Comparison of ENCODE assay signal across 14 cellular contexts in the genomic region with DNA sequence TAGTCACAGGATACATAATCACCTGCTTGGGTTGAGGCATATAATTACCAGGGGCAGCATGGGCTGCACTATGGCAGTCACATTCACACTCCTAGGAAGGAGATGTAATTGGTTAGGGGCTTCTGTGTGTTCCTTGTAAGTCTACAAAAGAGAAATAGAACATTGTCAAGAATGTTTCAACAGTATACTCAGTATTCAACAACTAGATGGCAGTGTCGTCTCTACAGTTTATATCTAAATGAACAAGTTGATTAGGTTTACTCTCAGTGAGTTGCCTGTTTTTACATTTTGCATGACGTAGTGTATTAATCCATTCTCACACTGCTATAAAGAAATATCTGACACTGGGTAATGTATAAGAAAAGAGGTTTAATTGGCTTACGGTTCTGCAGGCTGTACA. TPM values are rescaled to one million over a fixed set of nuclear protein-coding genes. Genes with fewer than 3 reads are reported as not detected.
A peak's percentile ranks its signal among the peaks of the same experiment; 100 is the strongest.
DNase-seq lines count a peak whose midpoint lies in the region; ATAC-seq and TF ChIP-seq lines count a peak whose summit lies in the region.
"Had no signal": no experiment of that assay in that cellular context is flagged by ENCODE, and none has a peak within 500 bp of the region (broad histone marks: within the 10 kb centered on the region; RNA-seq: fewer than 3 reads in every experiment).

No MANE protein-coding gene starts in this region.

- peaks cover 28% of the 10 kb centered on the region for H3K36me3 Mint-ChIP-seq in activated naive CD4-positive, alpha-beta T cell treated with anti-CD3 and anti-CD28 coated beads, Interleukin-2, amount 50 U/mL, for 24 hours
- peaks cover 6% of the 10 kb centered on the region for H3K36me3 Mint-ChIP-seq in activated naive CD4-positive, alpha-beta T cell treated with anti-CD3 and anti-CD28 coated beads for 36 hours (ENCODE audit: low read depth)
- H3K36me3 Mint-ChIP-seq in endodermal cell (ENCODE audit: low read depth): peaks cover 15% of the 10 kb centered on the region

- TF ChIP-seq POLR2A in sigmoid colon (IDR thresholded peaks at IDR 0.05): no peak

- no peaks in the 10 kb centered on the region for H3K79me2 ChIP-seq in OCI-LY7 (ENCODE audit: insufficient read depth, low read depth, low read length)

- peak overlapping the region; percentile 1 for H3K27ac Mint-ChIP-seq in activated naive CD4-positive, alpha-beta T cell treated with anti-CD3 and anti-CD28 coated beads, Interleukin-2, amount 50 U/mL, for 24 hours
- H3K27ac Mint-ChIP-seq in activated naive CD4-positive, alpha-beta T cell treated with anti-CD3 and anti-CD28 coated beads for 36 hours: no peak overlapping the region
- no peak overlapping the region for H3K27ac Mint-ChIP-seq in endodermal cell
- H3K27ac Mint-ChIP-seq: activated CD4-positive, alpha-beta memory T cell treated with anti-CD3 and anti-CD28 coated beads, Interleukin-2, amount 10 ng/mL, durations not matched to agents 7 days and 5 days had no signal

- no peak overlapping the region for H3K9ac ChIP-seq in endodermal cell (ENCODE audit: extremely low read depth, low read length, poor library complexity, severe bottlenecking)

- WGBS in endodermal cell (ENCODE audit: insufficient coverage in 1 of 2, insufficient read length in 1 of 2), 2 experiments: 92 to 100% methylated on average over 1 to 3 of the region's 3 CpGs
- WGBS in sigmoid colon, 2 donors: 91 to 96% methylated on average over 3 of the region's 3 CpGs

- H3K27me3 ChIP-seq in endodermal cell (ENCODE audit: control insufficient read depth, insufficient read depth, low read length, poor library complexity, severe bottlenecking): no peaks in the 10 kb centered on the region
- H3K27me3 ChIP-seq in sigmoid colon: no peaks in the 10 kb centered on the region

- no peak overlapping the region for H3K4me3 ChIP-seq in OCI-LY7 (ENCODE audit: low read depth, low read length, poor library complexity, severe bottlenecking)
- no peak overlapping the region for H3K4me3 ChIP-seq in endodermal cell (ENCODE audit: low read length)
- no peak overlapping the region for H3K4me3 ChIP-seq in sigmoid colon
- H3K4me3 ChIP-seq: HAP-1 had no signal

- no peaks in the 10 kb centered on the region for H3K27me3 Mint-ChIP-seq in activated naive CD4-positive, alpha-beta T cell treated with anti-CD3 and anti-CD28 coated beads, Interleukin-2, amount 50 U/mL, for 24 hours
- H3K27me3 Mint-ChIP-seq in activated naive CD4-positive, alpha-beta T cell treated with anti-CD3 and anti-CD28 coated beads for 36 hours (ENCODE audit: low read depth): no peaks in the 10 kb centered on the region
- H3K27me3 Mint-ChIP-seq in endodermal cell (ENCODE audit: insufficient read depth): no peaks in the 10 kb centered on the region
- H3K27me3 Mint-ChIP-seq: activated CD4-positive, alpha-beta memory T cell treated with anti-CD3 and anti-CD28 coated beads, Interleukin-2, amount 10 ng/mL, durations not matched to agents 7 days and 5 days had no signal

- no peaks in the 10 kb centered on the region for H3K9me3 Mint-ChIP-seq in activated naive CD4-positive, alpha-beta T cell treated with anti-CD3 and anti-CD28 coated beads, Interleukin-2, amount 50 U/mL, for 24 hours
- H3K9me3 Mint-ChIP-seq in activated naive CD4-positive, alpha-beta T cell treated with anti-CD3 and anti-CD28 coated beads for 36 hours: no peaks in the 10 kb centered on the region
- no peaks in the 10 kb centered on the region for H3K9me3 Mint-ChIP-seq in endodermal cell
- H3K9me3 Mint-ChIP-seq: activated CD4-positive, alpha-beta memory T cell treated with anti-CD3 and anti-CD28 coated beads, Interleukin-2, amount 10 ng/mL, durations not matched to agents 7 days and 5 days had no signal

- no peak for TF ChIP-seq EP300 in sigmoid colon (IDR thresholded peaks at IDR 0.05)

- H3K4me2 ChIP-seq in OCI-LY7 (ENCODE audit: low read length): no peak overlapping the region

- no peak for ATAC-seq in HG03175 (IDR thresholded peaks at IDR 0.05; ENCODE audit: unreplicated experiment)
- ATAC-seq in stimulated activated naive CD8-positive, alpha-beta T cell treated with anti-CD3 and anti-CD28 coated beads, Interleukin-15, Interleukin-2, amounts not matched to agents 100 U/mL and 50 U/mL, for 24 hours: no peak

- no peaks in the 10 kb centered on the region for H4K20me1 ChIP-seq in OCI-LY7 (ENCODE audit: insufficient read depth, low read length)

- intact Hi-C loops in activated naive CD4-positive, alpha-beta T cell treated with anti-CD3 and anti-CD28 coated beads for 36 hours (cut with micrococcal nuclease): no loop called here
- intact Hi-C loops in OCI-LY7 (cut with micrococcal nuclease; ENCODE audit: unreplicated experiment) (no loop called here), sigmoid colon (cut with DNase I) (no loop called here)

- H3K27ac ChIP-seq in OCI-LY7 (ENCODE audit: low read depth, low read length, poor library complexity, severe bottlenecking) (no peak overlapping the region), endodermal cell (ENCODE audit: low read depth, low read length) (no peak overlapping the region), sigmoid colon (no peak overlapping the region)

- no peak overlapping the region for H3K4me3 Mint-ChIP-seq in activated naive CD4-positive, alpha-beta T cell treated with anti-CD3 and anti-CD28 coated beads, Interleukin-2, amount 50 U/mL, for 24 hours
- H3K4me3 Mint-ChIP-seq in activated naive CD4-positive, alpha-beta T cell treated with anti-CD3 and anti-CD28 coated beads for 36 hours: no peak overlapping the region
- H3K4me3 Mint-ChIP-seq in endodermal cell: no peak overlapping the region
- H3K4me3 Mint-ChIP-seq: activated CD4-positive, alpha-beta memory T cell treated with anti-CD3 and anti-CD28 coated beads, Interleukin-2, amount 10 ng/mL, durations not matched to agents 7 days and 5 days had no signal

- H3K9me3 ChIP-seq in OCI-LY7 (ENCODE audit: low read length) (no peaks in the 10 kb centered on the region), endodermal cell (ENCODE audit: control insufficient read depth, low read length) (no peaks in the 10 kb centered on the region), sigmoid colon (no peaks in the 10 kb centered on the region)
- H3K9me3 ChIP-seq: HAP-1 had no signal

- no peak for DNase-seq in activated naive CD4-positive, alpha-beta T cell treated with anti-CD3 and anti-CD28 coated beads for 36 hours
- DNase-seq in OCI-LY7 (ENCODE audit: low spot score): peak; percentile 23
- no peak for DNase-seq in endodermal cell
- DNase-seq in stimulated activated naive CD8-positive, alpha-beta T cell treated with anti-CD3 and anti-CD28 coated beads, Interleukin-15, Interleukin-2, amounts not matched to agents 100 U/mL and 50 U/mL, for 24 hours: no peak
- no peak for DNase-seq in sigmoid colon
- no peak for DNase-seq in T-helper 1 cell
- DNase-seq: activated CD4-positive, alpha-beta memory T cell treated with anti-CD3 and anti-CD28 coated beads, Interleukin-2, amount 10 ng/mL, durations not matched to agents 7 days and 5 days; amygdala; Calu3; occipital lobe; T1000 had no signal

- BruUV-seq in OCI-LY7 (replicated peaks; lab: Mats Ljungman, UMichigan): no TSS peak

- H3K4me1 Mint-ChIP-seq in activated naive CD4-positive, alpha-beta T cell treated with anti-CD3 and anti-CD28 coated beads, Interleukin-2, amount 50 U/mL, for 24 hours: no peaks in the 10 kb centered on the region
- H3K4me1 Mint-ChIP-seq in activated naive CD4-positive, alpha-beta T cell treated with anti-CD3 and anti-CD28 coated beads for 36 hours (ENCODE audit: low read depth): no peaks in the 10 kb centered on the region
- peaks cover 8% of the 10 kb centered on the region for H3K4me1 Mint-ChIP-seq in endodermal cell

- no peaks in the 10 kb centered on the region for H3K9me2 ChIP-seq in OCI-LY7 (ENCODE audit: insufficient read depth, low read length)

- POLR2A ChIA-PET in OCI-LY7 (lab: Charles Lee): interaction anchor here (0.7 kb wide), 1 partner anchor 22 kb away, joined by 3 read pairs; no protein-coding TSS in a partner anchor

- H3K36me3 ChIP-seq in OCI-LY7 (ENCODE audit: insufficient read depth, low read length): peaks cover 28% of the 10 kb centered on the region
- H3K36me3 ChIP-seq in endodermal cell (ENCODE audit: control insufficient read depth, insufficient read depth, low read length): no peaks in the 10 kb centered on the region
- H3K36me3 ChIP-seq in sigmoid colon: no peaks in the 10 kb centered on the region
- H3K36me3 ChIP-seq: HAP-1 had no signal

- H3K4me1 ChIP-seq in OCI-LY7 (ENCODE audit: insufficient read depth, low read length, poor library complexity, severe bottlenecking): no peaks in the 10 kb centered on the region
- H3K4me1 ChIP-seq in endodermal cell (ENCODE audit: control insufficient read depth, insufficient read depth, low read length): no peaks in the 10 kb centered on the region
- no peaks in the 10 kb centered on the region for H3K4me1 ChIP-seq in sigmoid colon
- H3K4me1 ChIP-seq: HAP-1 had no signal

- TF ChIP-seq CTCF in OCI-LY7 (conservative IDR thresholded peaks at IDR 0.05; ENCODE audit: low read length): peak; percentile 66
- TF ChIP-seq CTCF in endodermal cell (conservative IDR thresholded peaks at IDR 0.05): peak; percentile 53
- TF ChIP-seq CTCF in sigmoid colon (IDR thresholded peaks at IDR 0.05): no peak

- CTCF ChIA-PET in activated naive CD4-positive, alpha-beta T cell treated with anti-CD3 and anti-CD28 coated beads for 36 hours (lab: Charles Lee): interaction anchor here (1.5 kb wide), 1 partner anchor 303 kb away, joined by 3 read pairs; no protein-coding TSS in a partner anchor
- CTCF ChIA-PET in OCI-LY7 (lab: Charles Lee; ENCODE audit: unreplicated experiment): no interaction called here

- H2AFZ ChIP-seq in OCI-LY7 (ENCODE audit: low read length): no peak overlapping the region

RNA-seq across cellular contexts. Expression of a gene that starts 50.5 kb away (rescaled TPM):
- 1 to 10 TPM; 8.0 TPM for total RNA-seq in activated naive CD4-positive, alpha-beta T cell treated with anti-CD3 and anti-CD28 coated beads for 36 hours
- total RNA-seq in OCI-LY7 (2014; rRNA removed; shearing (Covaris generic)): 9.2 and 11.7 TPM in 2 replicates
- total RNA-seq in OCI-LY7 (2022) (9.2 and 11.5 TPM in 2 replicates), endodermal cell (10 to 100 TPM in 1 of 2 donors, 1 to 10 TPM in 1; 8.7 to 11.4 TPM), sigmoid colon (10 to 100 TPM; 13.6 to 15.6 (median 14.6) TPM)
- 6.3 TPM for polyA plus RNA-seq in endodermal cell (2013, experiment 1 of 2)
- 6.0 TPM for polyA plus RNA-seq in endodermal cell (2013, experiment 2 of 2)
- 1 to 10 TPM; 3.4 to 4.2 (median 3.6) TPM for polyA plus RNA-seq in sigmoid colon

Comparison
In these comparisons a context has a peak if more than half of its experiments do, and no peak if none do; other contexts are left out.
1. CTCF ChIP-seq: peak in OCI-LY7 (single experiment) and endodermal cell (single experiment); none in sigmoid colon (0 of 4).